In genomic region chr12:6314776-6315175, GRCh38 we compare ENCODE assay signal across 23 cellular contexts. TPM values are rescaled to one million over a fixed set of nuclear protein-coding genes. Genes with fewer than 3 reads are reported as not detected.
DNase-seq lines count a peak whose midpoint lies in the region; ATAC-seq, FAIRE-seq and TF ChIP-seq lines count a peak whose summit lies in the region.
"Had no signal": no experiment of that assay in that cellular context is flagged by ENCODE, and none has a peak within 500 bp of the region (broad histone marks: within the 10 kb centered on the region; RNA-seq: fewer than 3 reads in every experiment).

No MANE protein-coding gene starts in this region.

- H3K4me3 Mint-ChIP-seq in type B pancreatic cell = peak overlapping the region; percentile 31
- no peak overlapping the region for H3K4me3 Mint-ChIP-seq in activated naive CD4-positive, alpha-beta T cell treated with anti-CD3 and anti-CD28 coated beads for 36 hours
- H3K4me3 Mint-ChIP-seq: CD8-positive, alpha-beta memory T cell had no signal

- H3K9me3 ChIP-seq in heart right ventricle (no peaks in the 10 kb centered on the region), kidney (ENCODE audit: control insufficient read depth in 1 of 2, low read length in 2 of 2) (no peaks in the 10 kb centered on the region)

- peaks cover 8% of the 10 kb centered on the region for H3K36me3 Mint-ChIP-seq in type B pancreatic cell
- no peaks in the 10 kb centered on the region for H3K36me3 Mint-ChIP-seq in activated naive CD4-positive, alpha-beta T cell treated with anti-CD3 and anti-CD28 coated beads for 36 hours (ENCODE audit: low read depth)
- H3K36me3 Mint-ChIP-seq: CD8-positive, alpha-beta memory T cell had no signal

- peaks cover 0 to 14% (median 8%) of the 10 kb centered on the region in 9 donors for H3K4me1 ChIP-seq in heart right ventricle
- peaks cover 7 to 16% of the 10 kb centered on the region in 2 donors for H3K4me1 ChIP-seq in kidney (ENCODE audit: control insufficient read depth in 1 of 2, insufficient read depth in 1 of 2, low read depth in 1 of 2, low read length in 2 of 2)

- peak; percentile 20 for DNase-seq in left cardiac atrium
- DNase-seq in heart right ventricle = no peak
- DNase-seq in HTR-8/SVneo (ENCODE audit: insufficient read length, low spot score) = no peak
- peak; percentile 69 for DNase-seq in kidney
- DNase-seq in type B pancreatic cell (ENCODE audit: extremely low spot score, unreplicated experiment) = no peak
- no peak for DNase-seq in superior temporal gyrus (ENCODE audit: extremely low spot score)
- DNase-seq in activated naive CD4-positive, alpha-beta T cell treated with anti-CD3 and anti-CD28 coated beads for 36 hours = no peak
- DNase-seq: ACHN; C1 segment of cervical spinal cord; CD8-positive, alpha-beta memory T cell; H7; Kasumi-1; MM.1S; NCI-H1105; NCI-H2081; Right ventricle myocardium superior had no signal

- peak overlapping the region; percentile 81 for H3K27ac Mint-ChIP-seq in type B pancreatic cell
- no peak overlapping the region for H3K27ac Mint-ChIP-seq in activated naive CD4-positive, alpha-beta T cell treated with anti-CD3 and anti-CD28 coated beads for 36 hours

- intact Hi-C loops in left cardiac atrium (cut with DNase I) = no loop called here
- intact Hi-C loops in heart right ventricle (cut with DNase I) = no loop called here
- intact Hi-C loops in kidney (cut with DNase I) = no loop called here
- intact Hi-C loops in activated naive CD4-positive, alpha-beta T cell treated with anti-CD3 and anti-CD28 coated beads for 36 hours (cut with micrococcal nuclease) = no loop called here

- TF ChIP-seq CTCF in heart right ventricle (IDR thresholded peaks at IDR 0.05) (no peak), kidney (IDR thresholded peaks at IDR 0.05; ENCODE audit: borderline replicate concordance, extremely low read depth, insufficient read depth) (no peak), type B pancreatic cell (conservative IDR thresholded peaks at IDR 0.05) (no peak)

- CTCF ChIA-PET in activated naive CD4-positive, alpha-beta T cell treated with anti-CD3 and anti-CD28 coated beads for 36 hours (lab: Charles Lee) = interaction anchor here (0.6 kb wide), 2 partner anchors 17 to 249 kb away, joined by 3 read pairs; no protein-coding TSS in a partner anchor

- H3K9ac ChIP-seq in kidney (ENCODE audit: low read length in 2 of 2) = no peak overlapping the region

- no peak for ATAC-seq in left cardiac atrium
- ATAC-seq in heart right ventricle = no peak
- no peak for ATAC-seq in GM21515 (IDR thresholded peaks at IDR 0.05; ENCODE audit: unreplicated experiment)

- H3K9me3 Mint-ChIP-seq in type B pancreatic cell = no peaks in the 10 kb centered on the region
- H3K9me3 Mint-ChIP-seq in activated naive CD4-positive, alpha-beta T cell treated with anti-CD3 and anti-CD28 coated beads for 36 hours = no peaks in the 10 kb centered on the region
- H3K9me3 Mint-ChIP-seq: CD8-positive, alpha-beta memory T cell had no signal

- no peaks in the 10 kb centered on the region for H3K36me3 ChIP-seq in heart right ventricle
- H3K36me3 ChIP-seq in kidney (ENCODE audit: control insufficient read depth in 1 of 2, insufficient read depth in 2 of 2, low read length in 2 of 2) = no peaks in the 10 kb centered on the region

- FAIRE-seq in HTR-8/SVneo (lab: Jason Lieb, UNC) (peak; percentile 52), kidney (lab: Jason Lieb, UNC) (no peak)
- FAIRE-seq: D721Med, RCC 7860 had no signal

- H3K4me1 Mint-ChIP-seq in type B pancreatic cell (ENCODE audit: unreplicated experiment) = peaks cover 8% of the 10 kb centered on the region
- peaks cover 21% of the 10 kb centered on the region for H3K4me1 Mint-ChIP-seq in activated naive CD4-positive, alpha-beta T cell treated with anti-CD3 and anti-CD28 coated beads for 36 hours (ENCODE audit: low read depth)

- H3K4me3 ChIP-seq in heart right ventricle = no peak overlapping the region
- no peak overlapping the region for H3K4me3 ChIP-seq in kidney (ENCODE audit: low read length in 2 of 2)
- H3K4me3 ChIP-seq: SK-N-MC had no signal

- H3K27me3 ChIP-seq in heart right ventricle = peaks cover 8 to 18% (median 16%) of the 10 kb centered on the region in 7 donors

- no peaks in the 10 kb centered on the region for H3K27me3 Mint-ChIP-seq in type B pancreatic cell
- peaks cover 2% of the 10 kb centered on the region for H3K27me3 Mint-ChIP-seq in activated naive CD4-positive, alpha-beta T cell treated with anti-CD3 and anti-CD28 coated beads for 36 hours (ENCODE audit: low read depth)

- WGBS in heart right ventricle, 2 donors = 73 to 80% methylated on average over 9 of the region's 9 CpGs

- H3K27ac ChIP-seq in heart right ventricle = no peak overlapping the region
- no peak overlapping the region for H3K27ac ChIP-seq in kidney (ENCODE audit: low read depth in 2 of 2, low read length in 2 of 2)
- H3K27ac ChIP-seq: SK-N-MC had no signal

RNA-seq across cellular contexts. Expression of gene PLEKHG6, which starts 4.3 kb away (rescaled TPM):
- total RNA-seq in left cardiac atrium (1 to 10 TPM; 5.0 to 6.8 TPM), heart right ventricle (1 to 10 TPM in 2 of 10 donors, under 1 TPM in 3, not detected in 5; 0.13 to 1.9 (median 0.81) TPM), kidney (2.5 TPM), type B pancreatic cell (ENCODE audit: low replicate concordance) (32.4 and 115 TPM in 2 replicates)
- polyA plus RNA-seq in heart right ventricle (1 to 10 TPM; 1.1 to 1.6 TPM), kidney (ENCODE audit: insufficient read depth, low read depth, low replicate concordance) (2.9 TPM)
- total RNA-seq in activated naive CD4-positive, alpha-beta T cell treated with anti-CD3 and anti-CD28 coated beads for 36 hours = not detected
- total RNA-seq: CD8-positive, alpha-beta memory T cell; HT1080; NCI-H460; OCI-LY7 had no signal

RNA-seq across cellular contexts. Expression of gene TNFRSF1A, which starts 27.1 kb away (rescaled TPM):
- 100 to 1,000 TPM in 1 of 2 donors, 10 to 100 TPM in 1; 89.6 to 117 TPM for total RNA-seq in left cardiac atrium
- total RNA-seq in heart right ventricle = 100 to 1,000 TPM in 1 of 10 donors, 10 to 100 TPM in 9; 29.4 to 100 (median 39.2) TPM
- polyA plus RNA-seq in heart right ventricle = 10 to 100 TPM; 34.4 to 75.7 TPM
- total RNA-seq in kidney = 186 TPM
- polyA plus RNA-seq in kidney (ENCODE audit: insufficient read depth, low read depth, low replicate concordance) = 99.6 TPM
- 79.1 and 222 TPM in 2 replicates for total RNA-seq in type B pancreatic cell (ENCODE audit: low replicate concordance)
- total RNA-seq in activated naive CD4-positive, alpha-beta T cell treated with anti-CD3 and anti-CD28 coated beads for 36 hours = 10 to 100 TPM; 38.1 to 41.3 TPM

Comparison
In these comparisons a context has a peak if more than half of its experiments do, and no peak if none do; other contexts are left out.
1. DNase-seq: peak in left cardiac atrium (single experiment) and kidney (single experiment); none in heart right ventricle (0 of 2), HTR-8/SVneo (single experiment), type B pancreatic cell (single experiment), superior temporal gyrus (single experiment) and activated naive CD4-positive, alpha-beta T cell treated with anti-CD3 and anti-CD28 coated beads for 36 hours (single experiment).